Comparison of ENCODE assay signal across 12 cellular contexts in the genomic region with DNA sequence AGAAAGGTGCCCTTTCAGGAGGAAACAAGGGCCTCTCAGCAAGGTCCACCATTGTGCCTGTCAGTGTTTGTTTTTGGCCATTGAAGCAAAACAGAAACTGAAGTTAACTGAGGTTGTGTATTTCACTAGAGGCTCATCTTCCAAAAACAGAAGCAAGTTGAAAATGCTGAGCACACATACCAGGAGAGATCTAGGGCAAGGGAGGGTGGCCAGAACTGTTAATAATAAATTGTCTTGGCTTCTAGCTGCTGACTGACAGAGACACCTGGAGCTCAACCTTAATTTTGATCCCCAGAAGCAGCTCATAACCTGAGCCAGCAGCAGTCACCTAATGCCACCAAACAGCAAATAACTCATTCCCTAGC. TPM values are rescaled to one million over a fixed set of nuclear protein-coding genes. Genes with fewer than 3 reads are reported as not detected.
DNase-seq lines count a peak whose midpoint lies in the region; ATAC-seq, FAIRE-seq and TF ChIP-seq lines count a peak whose summit lies in the region.
"Had no signal": no experiment of that assay in that cellular context is flagged by ENCODE, and none has a peak within 500 bp of the region (broad histone marks: within the 10 kb centered on the region; RNA-seq: fewer than 3 reads in every experiment).

No MANE protein-coding gene starts in this region.

- CTCF ChIA-PET in GM10248 (lab: Yijun Ruan, JAX), result interaction anchor here (0.9 to 1.9 kb wide), 2 partner anchors 10 to 36 kb away, joined by 3 to 9 read pairs; no protein-coding TSS in a partner anchor

- H4K8ac ChIP-seq in trophoblast cell (ENCODE audit: low read depth, low read length), result no peak overlapping the region

- H3K27me3 Mint-ChIP-seq in activated T-helper 2 cell treated with anti-CD3 and anti-CD28 coated beads, Interferon-gamma antibody, Interleukin-2, Interleukin-4, amounts not matched to agents 10 μg/mL and 5 μg/mL and 100 μg/mL, durations not matched to agents 14 hours and 24 hours and 36 hours (ENCODE audit: low read depth), result no peaks in the 10 kb centered on the region
- no peaks in the 10 kb centered on the region for H3K27me3 Mint-ChIP-seq in naive thymus-derived CD8-positive, alpha-beta T cell

- ATAC-seq in GM21619 (IDR thresholded peaks at IDR 0.05; ENCODE audit: unreplicated experiment) (peak; percentile 47), GM18861 (IDR thresholded peaks at IDR 0.05; ENCODE audit: unreplicated experiment) (no peak)
- ATAC-seq in naive thymus-derived CD8-positive, alpha-beta T cell, result peak in 1 of 2 donors; percentile 5

- POLR2A ChIA-PET in GM10248 (lab: Yijun Ruan, JAX), result interaction anchor here (0.7 kb wide), 1 partner anchor 27 kb away, joined by 6 read pairs; no protein-coding TSS in a partner anchor
- POLR2A ChIA-PET in naive thymus-derived CD8-positive, alpha-beta T cell (lab: Charles Lee), result interaction anchor here (0.6 to 3.6 kb wide), 13 partner anchors 9 to 268 kb away, joined by 3 to 37 read pairs (median 6); a partner anchor contains a TSS

- no peaks in the 10 kb centered on the region for H3K9me3 ChIP-seq in trophoblast cell (ENCODE audit: insufficient read depth, low read depth, low read length)

- peaks cover 45% of the 10 kb centered on the region for H3K36me3 Mint-ChIP-seq in activated T-helper 2 cell treated with anti-CD3 and anti-CD28 coated beads, Interferon-gamma antibody, Interleukin-2, Interleukin-4, amounts not matched to agents 10 μg/mL and 5 μg/mL and 100 μg/mL, durations not matched to agents 14 hours and 24 hours and 36 hours (ENCODE audit: low read depth)
- H3K36me3 Mint-ChIP-seq in naive thymus-derived CD8-positive, alpha-beta T cell, result peaks cover 0 to 9% (median 0%) of the 10 kb centered on the region in 3 donors

- no peak overlapping the region for H3K4me2 ChIP-seq in trophoblast cell (ENCODE audit: low read length)

- H4K91ac ChIP-seq in trophoblast cell (ENCODE audit: low read depth, low read length), result no peak overlapping the region

- no peak overlapping the region for H4K12ac ChIP-seq in trophoblast cell (ENCODE audit: low read depth, low read length)

- no peak overlapping the region for H2BK5ac ChIP-seq in trophoblast cell (ENCODE audit: low read depth, low read length, poor library complexity)

- H3K4ac ChIP-seq in trophoblast cell (ENCODE audit: low read depth, low read length), result no peak overlapping the region

- peak overlapping the region; percentile 56 for H3K4me3 Mint-ChIP-seq in activated T-helper 2 cell treated with anti-CD3 and anti-CD28 coated beads, Interferon-gamma antibody, Interleukin-2, Interleukin-4, amounts not matched to agents 10 μg/mL and 5 μg/mL and 100 μg/mL, durations not matched to agents 14 hours and 24 hours and 36 hours (ENCODE audit: low read depth)
- peak overlapping the region in 8 of 10 donors; percentile 60 to 82 (median 76) for H3K4me3 Mint-ChIP-seq in naive thymus-derived CD8-positive, alpha-beta T cell

- no peak overlapping the region for H2BK120ac ChIP-seq in trophoblast cell (ENCODE audit: insufficient read depth, low read length, poor library complexity)

- no peaks in the 10 kb centered on the region for H3K27me3 ChIP-seq in trophoblast cell (ENCODE audit: insufficient read depth, low read length)

- no peak overlapping the region for H3K18ac ChIP-seq in trophoblast cell (ENCODE audit: low read length)

- H3K4me1 Mint-ChIP-seq in activated T-helper 2 cell treated with anti-CD3 and anti-CD28 coated beads, Interferon-gamma antibody, Interleukin-2, Interleukin-4, amounts not matched to agents 10 μg/mL and 5 μg/mL and 100 μg/mL, durations not matched to agents 14 hours and 24 hours and 36 hours (ENCODE audit: low read depth), result peaks cover 30% of the 10 kb centered on the region
- peaks cover 20 to 64% (median 52%) of the 10 kb centered on the region in 4 donors for H3K4me1 Mint-ChIP-seq in naive thymus-derived CD8-positive, alpha-beta T cell

- FAIRE-seq in urothelium cell line (lab: Jason Lieb, UNC), result no peak
- FAIRE-seq: endometrium had no signal

- H3K23ac ChIP-seq in trophoblast cell (ENCODE audit: low read length), result no peak overlapping the region

- H3K9me3 Mint-ChIP-seq in activated T-helper 2 cell treated with anti-CD3 and anti-CD28 coated beads, Interferon-gamma antibody, Interleukin-2, Interleukin-4, amounts not matched to agents 10 μg/mL and 5 μg/mL and 100 μg/mL, durations not matched to agents 14 hours and 24 hours and 36 hours, result no peaks in the 10 kb centered on the region
- H3K9me3 Mint-ChIP-seq in naive thymus-derived CD8-positive, alpha-beta T cell, result no peaks in the 10 kb centered on the region

- H3K79me1 ChIP-seq in trophoblast cell (ENCODE audit: low read length), result no peaks in the 10 kb centered on the region

- peaks cover 0 to 3% of the 10 kb centered on the region in 2 experiments for H3K36me3 ChIP-seq in trophoblast cell (ENCODE audit: control insufficient read depth in 1 of 2, insufficient read depth in 2 of 2, low read length in 2 of 2)

- H3K4me1 ChIP-seq in trophoblast cell (ENCODE audit: control insufficient read depth in 1 of 2, insufficient read depth in 2 of 2, low read length in 2 of 2), result peaks cover 0 to 2% of the 10 kb centered on the region in 2 experiments

- TF ChIP-seq CTCF in GM10248 (IDR thresholded peaks at IDR 0.05; ENCODE audit: control extremely low read depth, extremely low read depth, low read depth, missing control alignments), result no peak

- DNase-seq in GM10248 (ENCODE audit: extremely low spot score) (peak; percentile 55), SIG-M5 (lab: John Stamatoyannopoulos, UW) (no peak), trophoblast cell (no peak), urothelium cell line (ENCODE audit: low spot score) (no peak)
- DNase-seq in activated T-helper 2 cell treated with anti-CD3 and anti-CD28 coated beads, Interferon-gamma antibody, Interleukin-2, Interleukin-4, amounts not matched to agents 10 μg/mL and 5 μg/mL and 100 μg/mL, durations not matched to agents 14 hours and 24 hours and 36 hours (ENCODE audit: low spot score), result no peak
- DNase-seq in naive thymus-derived CD8-positive, alpha-beta T cell, result no peak
- DNase-seq: DMS 273 treated with DMSO at 0.1 percent for 48 hours, KBM-7, NCI-H446 had no signal

- peak overlapping the region; percentile 93 for H3K27ac Mint-ChIP-seq in activated T-helper 2 cell treated with anti-CD3 and anti-CD28 coated beads, Interferon-gamma antibody, Interleukin-2, Interleukin-4, amounts not matched to agents 10 μg/mL and 5 μg/mL and 100 μg/mL, durations not matched to agents 14 hours and 24 hours and 36 hours
- H3K27ac Mint-ChIP-seq in naive thymus-derived CD8-positive, alpha-beta T cell, result peak overlapping the region; percentile 95 to 98 (median 97)

- no peak overlapping the region for H3K27ac ChIP-seq in trophoblast cell (ENCODE audit: low read depth, low read length)

- intact Hi-C loops in activated T-helper 2 cell treated with anti-CD3 and anti-CD28 coated beads, Interferon-gamma antibody, Interleukin-2, Interleukin-4, amounts not matched to agents 10 μg/mL and 5 μg/mL and 100 μg/mL, durations not matched to agents 14 hours and 24 hours and 36 hours (cut with micrococcal nuclease), result no loop called here

- H3K9ac ChIP-seq in trophoblast cell (ENCODE audit: low read length), result no peak overlapping the region

- H2AFZ ChIP-seq in trophoblast cell (ENCODE audit: insufficient read depth, low read length, poor library complexity), result no peak overlapping the region

- H2AK5ac ChIP-seq in trophoblast cell (ENCODE audit: low read length), result no peak overlapping the region

- no peak overlapping the region for H2BK12ac ChIP-seq in trophoblast cell (ENCODE audit: low read length)

- H3K14ac ChIP-seq in trophoblast cell (ENCODE audit: low read length), result no peak overlapping the region

- no peak overlapping the region for H3K4me3 ChIP-seq in trophoblast cell (ENCODE audit: low read depth, low read length)

- H3K79me2 ChIP-seq in trophoblast cell (ENCODE audit: control insufficient read depth, insufficient read depth, low read length, poor library complexity), result no peaks in the 10 kb centered on the region

RNA-seq across cellular contexts. Expression of a gene that starts 5.2 kb away (rescaled TPM):
- total RNA-seq in activated T-helper 2 cell treated with anti-CD3 and anti-CD28 coated beads, Interferon-gamma antibody, Interleukin-2, Interleukin-4, amounts not matched to agents 10 μg/mL and 5 μg/mL and 100 μg/mL, durations not matched to agents 14 hours and 24 hours and 36 hours, result 30.1 and 32.5 TPM in 2 replicates
- total RNA-seq in naive thymus-derived CD8-positive, alpha-beta T cell, result 10 to 100 TPM; 11.0 to 11.3 TPM
- polyA plus RNA-seq in naive thymus-derived CD8-positive, alpha-beta T cell, result 10 to 100 TPM in 2 of 3 donors, 1 to 10 TPM in 1; 9.0 to 15.5 (median 14.4) TPM
- polyA plus RNA-seq in trophoblast cell (2013), result 0.10 and 0.18 TPM in 2 replicates

RNA-seq across cellular contexts. Expression of a gene that starts 37.6 kb away (rescaled TPM):
- 46.4 and 47.7 TPM in 2 replicates for total RNA-seq in activated T-helper 2 cell treated with anti-CD3 and anti-CD28 coated beads, Interferon-gamma antibody, Interleukin-2, Interleukin-4, amounts not matched to agents 10 μg/mL and 5 μg/mL and 100 μg/mL, durations not matched to agents 14 hours and 24 hours and 36 hours
- 10 to 100 TPM; 40.7 to 47.1 TPM for total RNA-seq in naive thymus-derived CD8-positive, alpha-beta T cell
- polyA plus RNA-seq in naive thymus-derived CD8-positive, alpha-beta T cell, result 1 to 10 TPM; 4.5 to 6.1 (median 5.0) TPM
- 12.2 and 13.6 TPM in 2 replicates for polyA plus RNA-seq in trophoblast cell (2013)

RNA-seq across cellular contexts. Expression of a gene that starts 53.0 kb away (rescaled TPM):
- total RNA-seq in activated T-helper 2 cell treated with anti-CD3 and anti-CD28 coated beads, Interferon-gamma antibody, Interleukin-2, Interleukin-4, amounts not matched to agents 10 μg/mL and 5 μg/mL and 100 μg/mL, durations not matched to agents 14 hours and 24 hours and 36 hours, result 10.9 and 18.7 TPM in 2 replicates
- 10 to 100 TPM; 24.8 to 30.0 TPM for total RNA-seq in naive thymus-derived CD8-positive, alpha-beta T cell
- polyA plus RNA-seq in naive thymus-derived CD8-positive, alpha-beta T cell, result 1 to 10 TPM; 5.0 to 9.7 (median 7.1) TPM
- polyA plus RNA-seq in trophoblast cell (2013), result 9.9 and 10.1 TPM in 2 replicates

RNA-seq across cellular contexts. Expression of a gene that starts 55.6 kb away (rescaled TPM):
- 18.6 and 19.4 TPM in 2 replicates for total RNA-seq in activated T-helper 2 cell treated with anti-CD3 and anti-CD28 coated beads, Interferon-gamma antibody, Interleukin-2, Interleukin-4, amounts not matched to agents 10 μg/mL and 5 μg/mL and 100 μg/mL, durations not matched to agents 14 hours and 24 hours and 36 hours
- total RNA-seq in naive thymus-derived CD8-positive, alpha-beta T cell, result 10 to 100 TPM; 13.4 to 15.9 TPM
- polyA plus RNA-seq in naive thymus-derived CD8-positive, alpha-beta T cell, result 1 to 10 TPM; 8.0 to 8.6 (median 8.4) TPM
- 8.5 and 8.6 TPM in 2 replicates for polyA plus RNA-seq in trophoblast cell (2013)
